In the genomic region with DNA sequence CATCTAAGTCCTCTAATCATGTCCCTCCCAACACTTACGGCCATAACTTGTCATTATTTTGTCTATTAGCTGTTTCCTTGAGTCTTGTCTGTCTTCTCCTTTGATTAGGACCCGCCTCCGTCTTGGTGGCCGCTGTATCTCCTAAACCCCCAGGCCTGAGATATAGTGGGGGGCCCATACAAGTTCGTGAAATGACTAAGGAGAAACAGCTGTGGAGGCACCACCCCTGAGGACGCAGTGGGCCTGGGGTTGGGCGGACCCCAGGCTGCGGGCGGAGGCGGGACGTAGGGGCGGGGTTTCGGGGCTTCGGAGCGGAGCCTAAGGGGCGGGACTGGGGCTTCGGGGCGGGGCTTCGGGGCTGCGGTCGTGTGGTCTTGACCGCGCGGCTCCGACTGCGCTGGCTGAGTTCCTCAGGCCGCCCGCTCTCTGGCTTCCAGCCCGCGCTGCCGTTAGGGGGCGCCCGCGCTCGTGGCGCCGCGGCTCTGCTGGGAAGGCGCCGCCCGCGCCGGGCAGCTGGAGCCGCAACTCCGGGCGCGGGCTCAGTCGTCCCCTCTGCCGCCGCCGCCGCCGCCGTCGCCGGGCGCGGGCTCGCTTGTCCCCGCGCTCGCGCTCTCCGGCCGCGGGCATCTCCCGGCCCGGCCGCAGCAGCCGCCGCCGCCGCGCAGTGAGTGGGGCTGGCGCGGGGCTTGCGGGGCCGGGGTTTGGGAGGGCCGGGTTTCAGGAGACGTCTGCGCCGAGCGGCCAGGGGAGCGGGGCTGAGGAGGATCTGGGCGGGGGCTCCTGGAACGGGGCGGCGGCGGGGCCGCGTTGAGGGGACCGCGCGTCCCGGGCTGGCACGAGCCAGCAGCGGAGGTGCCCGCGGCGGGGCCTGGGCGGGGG, we compare ENCODE assay signal across 8 cellular contexts. TPM values are rescaled to one million over a fixed set of nuclear protein-coding genes. Genes with fewer than 3 reads are reported as not detected.
DNase-seq lines count a peak whose midpoint lies in the region; TF ChIP-seq lines count a peak whose summit lies in the region.

A gene (plus strand): TSS at position 591 of the 879 bp plus-strand sequence. CDS start 6,660 bp downstream, outside the sequence.

- peak within 1 kb of the TSS; percentile 51 for H3K27ac ChIP-seq in SJSA1
- H3K27ac ChIP-seq in suprapubic skin: peak within 1 kb of the TSS; percentile 91

- H3K36me3 ChIP-seq in HAP-1 (replicated peaks) (no peaks in the 10 kb centered on the region), MG63 (no peaks in the 10 kb centered on the region), SJSA1 (peaks cover 5% of the 10 kb centered on the region), suprapubic skin (no peaks in the 10 kb centered on the region)

- no peaks in the 10 kb centered on the region for H3K27me3 ChIP-seq in HAP-1 (ENCODE audit: low read depth)
- no peaks in the 10 kb centered on the region for H3K27me3 ChIP-seq in MG63
- no peaks in the 10 kb centered on the region for H3K27me3 ChIP-seq in SJSA1 (replicated peaks)
- no peaks in the 10 kb centered on the region for H3K27me3 ChIP-seq in suprapubic skin

- no peak for TF ChIP-seq EP300 in suprapubic skin (IDR thresholded peaks at IDR 0.05)

- H3K4me3 ChIP-seq in HAP-1 (peak within 1 kb of the TSS; percentile 60), MG63 (peak within 1 kb of the TSS; percentile 62), SJSA1 (peak within 1 kb of the TSS; percentile 95), suprapubic skin (peak within 1 kb of the TSS; percentile 91)

- in situ Hi-C loops in HAP-1 (cut with MboI; ENCODE audit: low sequenced_read_pairs): loop anchor here (10.0 kb wide), 1 partner anchor 167 kb away; no protein-coding TSS in a partner anchor

- TF ChIP-seq CTCF in suprapubic skin (IDR thresholded peaks at IDR 0.05): peak; percentile 59 to 89

- TF ChIP-seq POLR2A in suprapubic skin (IDR thresholded peaks at IDR 0.05): peak in 1 of 2 donors; percentile 31

- 1% methylated on average over 10 of the region's 101 CpGs for WGBS in suprapubic skin

- H3K4me1 ChIP-seq in HAP-1 (peaks cover 34% of the 10 kb centered on the region), SJSA1 (replicated peaks) (peaks cover 34% of the 10 kb centered on the region), suprapubic skin (peaks cover 63% of the 10 kb centered on the region)

- H3K9me3 ChIP-seq in HAP-1: no peaks in the 10 kb centered on the region
- H3K9me3 ChIP-seq in MG63: no peaks in the 10 kb centered on the region
- no peaks in the 10 kb centered on the region for H3K9me3 ChIP-seq in SJSA1 (replicated peaks)
- no peaks in the 10 kb centered on the region for H3K9me3 ChIP-seq in suprapubic skin

- peak; percentile 66 for DNase-seq in GF-D8 (lab: John Stamatoyannopoulos, UW)
- DNase-seq in HAP-1 (ENCODE audit: low spot score in 2 of 2): peak; percentile 82 to 97
- DNase-seq in MG63: peak; percentile 81
- peak; percentile 86 to 89 for DNase-seq in SJSA1 (ENCODE audit: low read depth in 1 of 2, low spot score in 2 of 2)
- DNase-seq in activated naive CD4-positive, alpha-beta T cell treated with Interleukin-2 at 50 U/mL for 16 hours: peak; percentile 89
- peak; percentile 94 for DNase-seq in germinal center (ENCODE audit: low spot score)
- DNase-seq in occipital lobe (lab: John Stamatoyannopoulos, UW): peak; percentile 83
- DNase-seq in suprapubic skin (ENCODE audit: low spot score in 2 of 2): peak; percentile 93 to 94

RNA-seq across cellular contexts. Expression of the gene that starts here (rescaled TPM):
- total RNA-seq in MG63 (2014; rRNA removed; shearing (Covaris generic); ENCODE audit: low replicate concordance): 5.1 and 13.4 TPM in 2 replicates
- total RNA-seq in SJSA1 (2014; rRNA removed; shearing (Covaris generic)): 1.9 and 8.9 TPM in 2 replicates
- total RNA-seq in occipital lobe: 31.7 TPM
- 10 to 100 TPM in 2 of 4 donors, 1 to 10 TPM in 2; 8.0 to 19.2 (median 12.7) TPM for total RNA-seq in suprapubic skin

Comparison
In these comparisons a context has a peak if more than half of its experiments do, and no peak if none do; other contexts are left out.
1. Peak in every context shown above with its lines: DNase-seq, H3K4me3 ChIP-seq and H3K27ac ChIP-seq.